ENCODE assay signal across 6 cellular contexts in genomic region chr1:46248122-46248920, GRCh38. TPM values are rescaled to one million over a fixed set of nuclear protein-coding genes. Genes with fewer than 3 reads are reported as not detected.
DNase-seq lines count a peak whose midpoint lies in the region; ATAC-seq and TF ChIP-seq lines count a peak whose summit lies in the region.

No MANE protein-coding gene starts in this region.

- H3K27ac ChIP-seq in OCI-LY1 (ENCODE audit: low read depth, low read length, poor library complexity, severe bottlenecking) (peak overlapping the region; percentile 78), esophagus muscularis mucosa (replicated peaks in 1 of 4) (no peak overlapping the region)

- no peak for TF ChIP-seq EP300 in esophagus muscularis mucosa (IDR thresholded peaks at IDR 0.05)

- H3K9me3 ChIP-seq in OCI-LY1 (ENCODE audit: low read length) (no peaks in the 10 kb centered on the region), esophagus muscularis mucosa (no peaks in the 10 kb centered on the region)

- no peak overlapping the region for H2AFZ ChIP-seq in OCI-LY1 (ENCODE audit: low read length)

- peak; percentile 56 for DNase-seq in Right ventricle myocardium superior
- DNase-seq in Right ventricle myocardium inferior (ENCODE audit: missing footprints), result no peak
- DNase-seq in esophagus muscularis mucosa (ENCODE audit: extremely low spot score), result no peak
- peak in 3 of 4 experiments; percentile 1 to 35 (median 13) for DNase-seq in stimulated activated CD4-positive, alpha-beta T cell treated with anti-CD3 and anti-CD28 coated beads, Interleukin-1b, Interleukin-23, amount 100 ng/mL, for 24 hours (ENCODE audit: low read depth in 4 of 4, low spot score in 1 of 4)

- H3K9me2 ChIP-seq in OCI-LY1 (ENCODE audit: low read depth, low read length), result no peaks in the 10 kb centered on the region

- peak; percentile 62 for TF ChIP-seq CTCF in OCI-LY1 (IDR thresholded peaks at IDR 0.05; ENCODE audit: low read length)
- no peak for TF ChIP-seq CTCF in esophagus muscularis mucosa (IDR thresholded peaks at IDR 0.05)

- intact Hi-C loops in Right ventricle myocardium superior (cut with DNase I) (no loop called here), Right ventricle myocardium inferior (cut with DNase I) (loop anchor here (5.0 kb wide), 1 partner anchor 94 kb away; the partner anchor contains the start of gene NSUN4), esophagus muscularis mucosa (cut with DNase I) (no loop called here)

- H3K4me3 ChIP-seq in OCI-LY1 (ENCODE audit: low read depth, low read length, poor library complexity, severe bottlenecking), result peak overlapping the region; percentile 85
- peak overlapping the region; percentile 55 to 82 (median 68) for H3K4me3 ChIP-seq in esophagus muscularis mucosa

- H3K4me1 ChIP-seq in OCI-LY1 (ENCODE audit: insufficient read depth, low read length, severe bottlenecking), result peaks cover 32% of the 10 kb centered on the region
- H3K4me1 ChIP-seq in esophagus muscularis mucosa, result peaks cover 11 to 20% (median 17%) of the 10 kb centered on the region in 4 donors

- H4K20me1 ChIP-seq in OCI-LY1 (ENCODE audit: insufficient read depth, low read length), result no peaks in the 10 kb centered on the region

- H3F3A ChIP-seq in OCI-LY1 (ENCODE audit: insufficient read depth, low read length), result 0 out of 2 replicates have a peak, but pooled peaks cover 6% of the 10 kb centered on the region

- no peaks in the 10 kb centered on the region for H3K27me3 ChIP-seq in OCI-LY1 (ENCODE audit: insufficient read depth, low read length)
- H3K27me3 ChIP-seq in esophagus muscularis mucosa, result no peaks in the 10 kb centered on the region

- H3K36me3 ChIP-seq in OCI-LY1 (ENCODE audit: insufficient read depth, low read length) (peaks cover 39% of the 10 kb centered on the region), esophagus muscularis mucosa (no peaks in the 10 kb centered on the region)

- H3K79me2 ChIP-seq in OCI-LY1 (ENCODE audit: insufficient read depth, low read length), result no peaks in the 10 kb centered on the region

- no peak for TF ChIP-seq POLR2A in esophagus muscularis mucosa (IDR thresholded peaks at IDR 0.05; ENCODE audit: low read depth)

- ATAC-seq in Right ventricle myocardium superior (ENCODE audit: poor library complexity), result no peak
- no peak for ATAC-seq in Right ventricle myocardium inferior
- ATAC-seq in GM21717 (IDR thresholded peaks at IDR 0.05; ENCODE audit: unreplicated experiment), result no peak

- peak overlapping the region; percentile 85 for H3K4me2 ChIP-seq in OCI-LY1 (ENCODE audit: low read length)

- WGBS in esophagus muscularis mucosa, result 0% methylated on average over 7 of the region's 7 CpGs

- peak overlapping the region; percentile 91 for H3K9ac ChIP-seq in OCI-LY1 (ENCODE audit: low read length)

RNA-seq across cellular contexts. Expression of gene RAD54L, which starts 0.8 kb away (rescaled TPM):
- total RNA-seq in Right ventricle myocardium superior (0.48 TPM), Right ventricle myocardium inferior (0.73 TPM), esophagus muscularis mucosa (1 to 10 TPM in 1 of 4 donors, not detected in 3; 1.2 TPM)

RNA-seq across cellular contexts. Expression of gene LURAP1, which starts 45.2 kb away (rescaled TPM):
- total RNA-seq in Right ventricle myocardium superior, result 4.8 TPM
- total RNA-seq in Right ventricle myocardium inferior, result 6.0 TPM
- total RNA-seq in esophagus muscularis mucosa, result 10 to 100 TPM in 3 of 4 donors, 1 to 10 TPM in 1; 3.5 to 13.0 (median 11.4) TPM

RNA-seq across cellular contexts. Expression of gene POMGNT1, which starts 50.1 kb away (rescaled TPM):
- 110 TPM for total RNA-seq in Right ventricle myocardium superior
- total RNA-seq in Right ventricle myocardium inferior, result 129 TPM
- total RNA-seq in esophagus muscularis mucosa, result 10 to 100 TPM; 31.6 to 47.2 (median 36.9) TPM

RNA-seq across cellular contexts. Expression of gene LRRC41, which starts 55.1 kb away (rescaled TPM):
- total RNA-seq in Right ventricle myocardium superior (33.6 TPM), Right ventricle myocardium inferior (35.8 TPM), esophagus muscularis mucosa (10 to 100 TPM; 59.0 to 81.1 (median 75.8) TPM)

RNA-seq across cellular contexts. Expression of gene UQCRH, which starts 55.2 kb away (rescaled TPM):
- total RNA-seq in Right ventricle myocardium superior (1,143 TPM), Right ventricle myocardium inferior (1,208 TPM), esophagus muscularis mucosa (100 to 1,000 TPM; 148 to 412 (median 283) TPM)

Comparison
In these comparisons a context has a peak if more than half of its experiments do, and no peak if none do; other contexts are left out.
1. DNase-seq: peak in Right ventricle myocardium superior (single experiment) and stimulated activated CD4-positive, alpha-beta T cell treated with anti-CD3 and anti-CD28 coated beads, Interleukin-1b, Interleukin-23, amount 100 ng/mL, for 24 hours (3 of 4); none in Right ventricle myocardium inferior (single experiment) and esophagus muscularis mucosa (single experiment).